Comparison of ENCODE assay signal across 1 cellular context in the genomic region with DNA sequence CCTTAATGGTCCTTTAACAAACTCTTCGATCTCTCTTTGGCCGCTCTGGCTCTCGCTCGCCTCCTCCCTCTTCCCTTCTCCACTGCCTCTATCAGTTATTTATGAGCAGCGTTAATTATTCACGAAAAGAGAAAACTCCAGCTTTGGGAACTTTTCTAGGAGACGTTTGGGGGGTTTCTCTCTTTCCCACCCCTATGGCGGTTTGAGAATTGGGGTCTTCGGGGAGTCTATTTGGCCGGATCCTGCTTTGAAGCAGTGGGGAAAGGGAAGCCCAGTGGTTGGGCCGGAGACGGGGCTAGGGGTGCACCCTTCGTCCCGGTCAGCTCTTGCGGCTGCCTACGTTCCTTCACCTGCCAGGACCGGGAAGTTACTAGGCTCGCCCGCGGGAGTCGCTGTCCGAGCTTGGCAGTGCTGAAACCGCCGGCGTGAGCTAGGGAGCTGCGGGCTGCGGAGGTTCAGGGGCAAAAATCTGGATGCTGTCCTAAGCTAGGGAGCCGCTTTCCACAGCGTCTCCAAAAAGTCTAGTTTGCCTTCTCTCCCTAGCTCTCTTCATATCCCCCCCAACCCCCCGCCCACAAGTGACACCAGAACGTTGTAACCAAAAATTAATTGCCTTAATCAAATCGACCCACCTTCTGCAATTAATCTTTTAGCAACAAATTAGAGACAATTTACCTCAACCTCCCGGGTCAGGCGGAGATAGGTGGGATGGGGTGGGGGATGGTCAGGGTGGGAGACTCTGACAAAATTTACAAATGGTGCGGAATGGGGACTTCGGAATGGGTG.
A peak's percentile ranks its signal among the peaks of the same experiment; 100 is the strongest.
TF ChIP-seq lines count a peak whose summit lies in the region.

No MANE protein-coding gene starts in this region.

TF ChIP-seq in H1, 55 proteins besides CTCF, POLR2A, EP300 and RAD21 (continued from another document):
- TF ChIP-seq BACH1 (IDR thresholded peaks at IDR 0.05; ENCODE audit: low read length) (no peak), TAF7 (optimal IDR thresholded peaks at IDR 0.05; ENCODE audit: borderline replicate concordance, low read depth, low read length) (peak; percentile 70), EZH2 (IDR thresholded peaks at IDR 0.05; ENCODE audit: low read depth, low read length, severe bottlenecking) (peak; percentile 66), HDAC6 (IDR thresholded peaks at IDR 0.05; ENCODE audit: low read depth, low read length) (no peak), BRCA1 (IDR thresholded peaks at IDR 0.05; ENCODE audit: low read depth, low read length) (no peak), GABPA (IDR thresholded peaks at IDR 0.05; ENCODE audit: borderline replicate concordance, insufficient read depth, low read length) (peak; percentile 40; the same call in 1 of the 2 replicates), KDM5A (IDR thresholded peaks at IDR 0.05; ENCODE audit: low read length) (no peak), SAP30 (IDR thresholded peaks at IDR 0.05; ENCODE audit: insufficient read depth, insufficient replicate concordance, low read length) (peak; percentile 57), ASH2L (IDR thresholded peaks at IDR 0.05; ENCODE audit: low read length) (no peak), SRF (IDR thresholded peaks at IDR 0.05; ENCODE audit: low read depth, low read length) (no peak), TBP (IDR thresholded peaks at IDR 0.05; ENCODE audit: low read depth, low read length) (no peak), RFX5 (IDR thresholded peaks at IDR 0.05; ENCODE audit: borderline replicate concordance, low read depth, low read length) (no peak), CHD1 (IDR thresholded peaks at IDR 0.05; ENCODE audit: low read depth, low read length) (no peak)
- TF ChIP-seq, protein P1, sequence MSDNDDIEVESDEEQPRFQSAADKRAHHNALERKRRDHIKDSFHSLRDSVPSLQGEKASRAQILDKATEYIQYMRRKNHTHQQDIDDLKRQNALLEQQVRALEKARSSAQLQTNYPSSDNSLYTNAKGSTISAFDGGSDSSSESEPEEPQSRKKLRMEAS (IDR thresholded peaks at IDR 0.05), result peak; percentile 47; the same call in 1 of the 2 replicates
- TF ChIP-seq, protein P2, sequence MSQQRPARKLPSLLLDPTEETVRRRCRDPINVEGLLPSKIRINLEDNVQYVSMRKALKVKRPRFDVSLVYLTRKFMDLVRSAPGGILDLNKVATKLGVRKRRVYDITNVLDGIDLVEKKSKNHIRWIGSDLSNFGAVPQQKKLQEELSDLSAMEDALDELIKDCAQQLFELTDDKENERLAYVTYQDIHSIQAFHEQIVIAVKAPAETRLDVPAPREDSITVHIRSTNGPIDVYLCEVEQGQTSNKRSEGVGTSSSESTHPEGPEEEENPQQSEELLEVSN (IDR thresholded peaks at IDR 0.05), result no peak
